In genomic region chr1:228500901-228501871, GRCh38 we compare ENCODE assay signal across 8 cellular contexts. TPM values are rescaled to one million over a fixed set of nuclear protein-coding genes. Genes with fewer than 3 reads are reported as not detected.
DNase-seq lines count a peak whose midpoint lies in the region; ATAC-seq and TF ChIP-seq lines count a peak whose summit lies in the region.

No MANE protein-coding gene starts in this region.

- no peaks in the 10 kb centered on the region for H4K20me1 ChIP-seq in H9 (ENCODE audit: control insufficient read depth, insufficient read depth, insufficient read length)
- H4K20me1 ChIP-seq in osteoblast (ENCODE audit: insufficient read depth, low read length), result no peaks in the 10 kb centered on the region

- no peak overlapping the region for H3K9ac ChIP-seq in H9 (ENCODE audit: extremely low read depth, insufficient read length, low read length)

- H3K14ac ChIP-seq in H9 (ENCODE audit: insufficient read depth, low read length), result no peak overlapping the region

- no peak overlapping the region for H3K23ac ChIP-seq in H9 (ENCODE audit: insufficient read length, low read depth, low read length)

- no peaks in the 10 kb centered on the region for H3K4me1 ChIP-seq in H9 (ENCODE audit: insufficient read depth, low read length)
- H3K4me1 ChIP-seq in RWPE2 (ENCODE audit: insufficient read depth, poor library complexity, severe bottlenecking), result no peaks in the 10 kb centered on the region
- peaks cover 8% of the 10 kb centered on the region for H3K4me1 ChIP-seq in osteoblast (ENCODE audit: insufficient read depth, low read length)
- no peaks in the 10 kb centered on the region for H3K4me1 ChIP-seq in testis

- peaks cover 10 to 11% of the 10 kb centered on the region in 2 experiments; a peak in 3 of 5 replicates for H3K9me3 Mint-ChIP-seq in H9
- H3K9me3 Mint-ChIP-seq in activated T-helper 2 cell treated with anti-CD3 and anti-CD28 coated beads, Interferon-gamma antibody, Interleukin-2, Interleukin-4, amounts not matched to agents 10 μg/mL and 5 μg/mL and 100 μg/mL, durations not matched to agents 14 hours and 24 hours and 36 hours, result no peaks in the 10 kb centered on the region

- no peak overlapping the region for H4K91ac ChIP-seq in H9 (ENCODE audit: insufficient read length, low read depth, low read length)

- WGBS in H9 (ENCODE audit: extremely low coverage, insufficient read length, low lambda C conversion rate), result no CpG with 5 or more reads among the region's 23 CpGs
- 16 to 17% methylated on average over 14 to 23 of the region's 23 CpGs for WGBS in testis, 2 donors

- no peaks in the 10 kb centered on the region for H3K79me2 ChIP-seq in H9 (ENCODE audit: insufficient read depth, low read length)
- H3K79me2 ChIP-seq in osteoblast (ENCODE audit: insufficient read depth, low read length), result no peaks in the 10 kb centered on the region

- H3K27me3 Mint-ChIP-seq in H9 (ENCODE audit: low read depth), result peaks cover 89% of the 10 kb centered on the region
- H3K27me3 Mint-ChIP-seq in activated T-helper 2 cell treated with anti-CD3 and anti-CD28 coated beads, Interferon-gamma antibody, Interleukin-2, Interleukin-4, amounts not matched to agents 10 μg/mL and 5 μg/mL and 100 μg/mL, durations not matched to agents 14 hours and 24 hours and 36 hours (ENCODE audit: low read depth), result no peaks in the 10 kb centered on the region

- no peak overlapping the region for H2AFZ ChIP-seq in H9 (ENCODE audit: low read length)
- peak overlapping the region; percentile 81 for H2AFZ ChIP-seq in osteoblast (ENCODE audit: low read length)

- H3K27ac Mint-ChIP-seq in H9, result no peak overlapping the region
- peak overlapping the region; percentile 29 for H3K27ac Mint-ChIP-seq in activated T-helper 2 cell treated with anti-CD3 and anti-CD28 coated beads, Interferon-gamma antibody, Interleukin-2, Interleukin-4, amounts not matched to agents 10 μg/mL and 5 μg/mL and 100 μg/mL, durations not matched to agents 14 hours and 24 hours and 36 hours

- no peak overlapping the region for H2BK20ac ChIP-seq in H9 (ENCODE audit: low read depth, low read length, poor library complexity, severe bottlenecking)

- H3K9me3 ChIP-seq in H9 (ENCODE audit: control insufficient read depth, low read depth, low read length) (no peaks in the 10 kb centered on the region), RWPE2 (ENCODE audit: severe bottlenecking) (no peaks in the 10 kb centered on the region), osteoblast (ENCODE audit: low read depth, low read length) (no peaks in the 10 kb centered on the region), testis (no peaks in the 10 kb centered on the region)

- no peaks in the 10 kb centered on the region for H3K23me2 ChIP-seq in H9 (ENCODE audit: insufficient read length, low read depth, low read length, poor library complexity, severe bottlenecking)

- H3K18ac ChIP-seq in H9 (ENCODE audit: insufficient read length, low read depth, low read length), result no peak overlapping the region

- H3K4ac ChIP-seq in H9 (ENCODE audit: low read depth, low read length), result no peak overlapping the region

- peak overlapping the region in 1 of 2 experiments; percentile 30; a peak in 1 of 5 replicates for H3K4me3 Mint-ChIP-seq in H9
- peak overlapping the region; percentile 40 for H3K4me3 Mint-ChIP-seq in activated T-helper 2 cell treated with anti-CD3 and anti-CD28 coated beads, Interferon-gamma antibody, Interleukin-2, Interleukin-4, amounts not matched to agents 10 μg/mL and 5 μg/mL and 100 μg/mL, durations not matched to agents 14 hours and 24 hours and 36 hours (ENCODE audit: low read depth)

- 0 out of 2 replicates have a peak overlapping the region, but pooled peaks have one; percentile 17 for H3K4me3 ChIP-seq in LNCaP clone FGC (ENCODE audit: low read depth, low read length)
- H3K4me3 ChIP-seq in RWPE2 (ENCODE audit: severe bottlenecking), result no peak overlapping the region
- H3K4me3 ChIP-seq in foreskin fibroblast (ENCODE audit: low read depth in 1 of 2, low read length in 2 of 2), result peak overlapping the region in 1 of 2 donors; percentile 12
- H3K4me3 ChIP-seq in osteoblast (ENCODE audit: insufficient read depth, low read length), result peak overlapping the region; percentile 48
- peak overlapping the region in 1 of 2 donors; percentile 15 for H3K4me3 ChIP-seq in testis

- no peak overlapping the region for H3K27ac ChIP-seq in H9 (ENCODE audit: insufficient read length, low read depth, low read length)
- H3K27ac ChIP-seq in RWPE2 (ENCODE audit: poor library complexity, severe bottlenecking), result no peak overlapping the region
- no peak overlapping the region for H3K27ac ChIP-seq in osteoblast (ENCODE audit: low read depth, low read length)
- no peak overlapping the region for H3K27ac ChIP-seq in testis

- H3K36me3 Mint-ChIP-seq in H9 (ENCODE audit: insufficient read depth in 1 of 3, low read depth in 3 of 3), result no peaks in the 10 kb centered on the region; a peak in 2 of 7 replicates
- peaks cover 30% of the 10 kb centered on the region for H3K36me3 Mint-ChIP-seq in activated T-helper 2 cell treated with anti-CD3 and anti-CD28 coated beads, Interferon-gamma antibody, Interleukin-2, Interleukin-4, amounts not matched to agents 10 μg/mL and 5 μg/mL and 100 μg/mL, durations not matched to agents 14 hours and 24 hours and 36 hours (ENCODE audit: low read depth)

- no peaks in the 10 kb centered on the region for H3K79me1 ChIP-seq in H9 (ENCODE audit: insufficient read depth, low read depth, low read length, poor library complexity, severe bottlenecking)

- no peaks in the 10 kb centered on the region for H3K36me3 ChIP-seq in RWPE2 (ENCODE audit: low read depth)
- no peaks in the 10 kb centered on the region for H3K36me3 ChIP-seq in osteoblast (ENCODE audit: insufficient read depth, low read length)
- no peaks in the 10 kb centered on the region for H3K36me3 ChIP-seq in testis (ENCODE audit: low read depth, missing control alignments)

- H2BK12ac ChIP-seq in H9 (ENCODE audit: insufficient read length, low read depth, low read length), result no peak overlapping the region

- TF ChIP-seq CTCF in H9 (conservative IDR thresholded peaks at IDR 0.05) (peak; percentile 95), LNCaP clone FGC (IDR thresholded peaks at IDR 0.05; ENCODE audit: control insufficient read depth, extremely low read depth, insufficient read depth) (peak; percentile 86), RWPE2 (IDR thresholded peaks at IDR 0.05; ENCODE audit: poor library complexity, severe bottlenecking) (peak; percentile 72), foreskin fibroblast (IDR thresholded peaks at IDR 0.05; ENCODE audit: low read depth, low read length) (peak; percentile 95), osteoblast (IDR thresholded peaks at IDR 0.05; ENCODE audit: extremely low read depth, low read depth, low read length) (peak; percentile 98), testis (IDR thresholded peaks at IDR 0.05) (peak; percentile 65 to 91 (median 75))

- peaks cover 12 to 18% of the 10 kb centered on the region in 2 experiments for H3K4me1 Mint-ChIP-seq in H9
- H3K4me1 Mint-ChIP-seq in activated T-helper 2 cell treated with anti-CD3 and anti-CD28 coated beads, Interferon-gamma antibody, Interleukin-2, Interleukin-4, amounts not matched to agents 10 μg/mL and 5 μg/mL and 100 μg/mL, durations not matched to agents 14 hours and 24 hours and 36 hours (ENCODE audit: low read depth), result peaks cover 36% of the 10 kb centered on the region

- TF ChIP-seq POLR2A in testis (IDR thresholded peaks at IDR 0.05), result no peak

- no peak overlapping the region for H3K56ac ChIP-seq in H9 (ENCODE audit: insufficient read length, low read depth, low read length)

- no peak overlapping the region for H4K8ac ChIP-seq in H9 (replicated peaks; ENCODE audit: insufficient read length, low read depth, low read length)

- H2BK5ac ChIP-seq in H9 (ENCODE audit: insufficient read length, low read length), result no peak overlapping the region

- H3K27me3 ChIP-seq in H9 (ENCODE audit: insufficient read depth, low read length) (peaks cover 28% of the 10 kb centered on the region), RWPE2 (ENCODE audit: insufficient read depth, poor library complexity, severe bottlenecking) (no peaks in the 10 kb centered on the region), osteoblast (ENCODE audit: insufficient read depth, low read length) (no peaks in the 10 kb centered on the region), testis (no peaks in the 10 kb centered on the region)

- DNase-seq in GDM1 (lab: John Stamatoyannopoulos, UW), result peak; percentile 77
- DNase-seq in H9, result peak; percentile 87
- peak; percentile 66 for DNase-seq in LNCaP clone FGC (ENCODE audit: low read depth)
- no peak for DNase-seq in RWPE2 (ENCODE audit: low spot score)
- DNase-seq in activated T-helper 2 cell treated with anti-CD3 and anti-CD28 coated beads, Interferon-gamma antibody, Interleukin-2, Interleukin-4, amounts not matched to agents 10 μg/mL and 5 μg/mL and 100 μg/mL, durations not matched to agents 14 hours and 24 hours and 36 hours (ENCODE audit: low spot score), result peak; percentile 80
- DNase-seq in foreskin fibroblast, result peak; percentile 86 to 96
- peak; percentile 92 for DNase-seq in osteoblast (ENCODE audit: insufficient read length, low spot score, missing footprints)
- DNase-seq in testis, result peak; percentile 88

- intact Hi-C loops in activated T-helper 2 cell treated with anti-CD3 and anti-CD28 coated beads, Interferon-gamma antibody, Interleukin-2, Interleukin-4, amounts not matched to agents 10 μg/mL and 5 μg/mL and 100 μg/mL, durations not matched to agents 14 hours and 24 hours and 36 hours (cut with micrococcal nuclease), result loop anchor here (1.0 to 5.0 kb wide), 5 partner anchors 13 to 94 kb away; partner anchors contain the start of gene TRIM11
- intact Hi-C loops in testis (cut with DNase I; ENCODE audit: low total_unique reads), result no loop called here

- H2AK5ac ChIP-seq in H9 (ENCODE audit: insufficient read length, low read length), result no peak overlapping the region

- H4K5ac ChIP-seq in H9 (ENCODE audit: insufficient read length, low read depth, low read length), result no peak overlapping the region

- no peak overlapping the region for H2BK15ac ChIP-seq in H9 (ENCODE audit: low read depth, low read length)

- ATAC-seq in RWPE2 (ENCODE audit: low read depth), result peak; percentile 87

- no peak overlapping the region for H3T11ph ChIP-seq in H9 (ENCODE audit: low read length)

- no peak overlapping the region for H3K4me2 ChIP-seq in H9 (ENCODE audit: insufficient read depth, insufficient read length, low read length)
- H3K4me2 ChIP-seq in osteoblast (ENCODE audit: insufficient read depth, low read length), result peak overlapping the region; percentile 74

- H2BK120ac ChIP-seq in H9 (ENCODE audit: low read depth, low read length, poor library complexity, severe bottlenecking), result no peak overlapping the region

RNA-seq across cellular contexts. Expression of gene RNF187, which starts 14.0 kb away (rescaled TPM):
- total RNA-seq in H9 (2021), result 63.4 and 67.2 TPM in 2 replicates
- total RNA-seq in activated T-helper 2 cell treated with anti-CD3 and anti-CD28 coated beads, Interferon-gamma antibody, Interleukin-2, Interleukin-4, amounts not matched to agents 10 μg/mL and 5 μg/mL and 100 μg/mL, durations not matched to agents 14 hours and 24 hours and 36 hours, result 146 and 154 TPM in 2 replicates
- total RNA-seq in osteoblast, result 46.0 and 52.5 TPM in 2 replicates
- 100 to 1,000 TPM in 1 of 2 donors, 10 to 100 TPM in 1; 86.8 to 109 TPM for total RNA-seq in testis
- polyA plus RNA-seq in testis (ENCODE audit: insufficient read depth, low read depth, low replicate concordance), result 49.3 TPM
